1 cellular context compared by ENCODE assay signal in genomic region chr13:48492123-48493075, GRCh38.
TF ChIP-seq lines count a peak whose summit lies in the region.

No MANE protein-coding gene starts in this region.

TF ChIP-seq in GM12878, 131 proteins besides CTCF, POLR2A, EP300 and RAD21 (continued from another document and continues in another):
- no peak for TF ChIP-seq USF1 (IDR thresholded peaks at IDR 0.05; ENCODE audit: borderline replicate concordance, extremely low read length, insufficient read depth, low read depth, low read length)
- TF ChIP-seq MYC (IDR thresholded peaks at IDR 0.05; ENCODE audit: insufficient read depth, insufficient read length, insufficient replicate concordance, low read length, severe bottlenecking): no peak
- TF ChIP-seq ATF7 (IDR thresholded peaks at IDR 0.05; ENCODE audit: low read depth): peak; percentile 53; the same call in 1 of the 2 replicates
- TF ChIP-seq CHD2 (IDR thresholded peaks at IDR 0.05; ENCODE audit: borderline replicate concordance, low read depth, low read length): 0 out of 2 replicates have a peak, but pooled peaks have one; percentile 34
- TF ChIP-seq HDGF (IDR thresholded peaks at IDR 0.05): peak; percentile 68; the same call in 1 of the 2 replicates
- TF ChIP-seq RBBP5 (conservative IDR thresholded peaks at IDR 0.05): no peak
- TF ChIP-seq HDAC6 (IDR thresholded peaks at IDR 0.05; ENCODE audit: unreplicated experiment): no peak
- TF ChIP-seq MEF2B (IDR thresholded peaks at IDR 0.05; ENCODE audit: partially characterized antibody, poor library complexity, severe bottlenecking): no peak
- TF ChIP-seq E2F8 (IDR thresholded peaks at IDR 0.05; ENCODE audit: low read depth, partially characterized antibody): no peak
- TF ChIP-seq YY1 (IDR thresholded peaks at IDR 0.05; ENCODE audit: low read depth, low read length): no peak
- TF ChIP-seq SMAD1 (IDR thresholded peaks at IDR 0.05; ENCODE audit: low read depth, partially characterized antibody): no peak
- TF ChIP-seq ZBTB40 (IDR thresholded peaks at IDR 0.05; ENCODE audit: borderline replicate concordance): no peak
- TF ChIP-seq SIX5 (IDR thresholded peaks at IDR 0.05; ENCODE audit: low read depth, low read length, severe bottlenecking): no peak
- no peak for TF ChIP-seq BACH1 (IDR thresholded peaks at IDR 0.05; ENCODE audit: borderline replicate concordance)
- peak; percentile 68 for TF ChIP-seq NBN (IDR thresholded peaks at IDR 0.05)
- TF ChIP-seq KAT2A (conservative IDR thresholded peaks at IDR 0.05; ENCODE audit: control insufficient read depth, low read depth, low read length): no peak
- peak; percentile 52; the same call in 1 of the 2 replicates for TF ChIP-seq ZBED1 (IDR thresholded peaks at IDR 0.05; ENCODE audit: borderline replicate concordance)
- no peak for TF ChIP-seq CHD1 (IDR thresholded peaks at IDR 0.05; ENCODE audit: low read depth, low read length)
- no peak for TF ChIP-seq EZH2 (IDR thresholded peaks at IDR 0.05; ENCODE audit: borderline replicate concordance, control insufficient read depth, low read depth, low read length)
- TF ChIP-seq ATF3 (IDR thresholded peaks at IDR 0.05; ENCODE audit: borderline replicate concordance, extremely low read depth, low read depth, low read length): no peak
- TF ChIP-seq USF2 (IDR thresholded peaks at IDR 0.05; ENCODE audit: borderline replicate concordance, low read depth, low read length): no peak
- no peak for TF ChIP-seq ESRRA (IDR thresholded peaks at IDR 0.05; ENCODE audit: low read length)
- TF ChIP-seq IKZF2 (IDR thresholded peaks at IDR 0.05): peak; percentile 88 to 89
- TF ChIP-seq SREBF1 (IDR thresholded peaks at IDR 0.05; ENCODE audit: low read length): no peak
- no peak for TF ChIP-seq MYB (IDR thresholded peaks at IDR 0.05; ENCODE audit: borderline replicate concordance, low read depth, low read length)
- TF ChIP-seq PAX5 (IDR thresholded peaks at IDR 0.05; ENCODE audit: borderline replicate concordance, low read depth, low read length): peak; percentile 97
- TF ChIP-seq NR2C1 (IDR thresholded peaks at IDR 0.05): no peak
- peak; percentile 90 for TF ChIP-seq EED (IDR thresholded peaks at IDR 0.05; ENCODE audit: low read depth)
- TF ChIP-seq IRF3 (IDR thresholded peaks at IDR 0.05): no peak
- peak in 1 of 2 experiments; percentile 82; a peak in 2 of 3 replicates for TF ChIP-seq EGR1 (IDR thresholded peaks at IDR 0.05; ENCODE audit: borderline replicate concordance in 1 of 2, low read depth in 2 of 2, low read length in 2 of 2)
- TF ChIP-seq NFXL1 (IDR thresholded peaks at IDR 0.05; ENCODE audit: borderline replicate concordance): no peak
- TF ChIP-seq SPI1 (IDR thresholded peaks at IDR 0.05; ENCODE audit: borderline replicate concordance, insufficient read depth, low read depth, low read length): peak; percentile 32; the same call in 1 of the 2 replicates
- no peak for TF ChIP-seq WRNIP1 (IDR thresholded peaks at IDR 0.05; ENCODE audit: borderline replicate concordance, low read depth, low read length)
- TF ChIP-seq SP1 (IDR thresholded peaks at IDR 0.05; ENCODE audit: low read depth, low read length): peak; percentile 58
- no peak for TF ChIP-seq ZSCAN29 (IDR thresholded peaks at IDR 0.05)
- no peak for TF ChIP-seq PKNOX1 (IDR thresholded peaks at IDR 0.05)
- no peak for TF ChIP-seq ZBTB4 (CRISPR knock-in tag; IDR thresholded peaks at IDR 0.05)
- TF ChIP-seq JUNB (IDR thresholded peaks at IDR 0.05): 0 out of 2 replicates have a peak, but pooled peaks have one; percentile 5
- no peak for TF ChIP-seq NFYA (IDR thresholded peaks at IDR 0.05; ENCODE audit: borderline replicate concordance, low read depth, low read length)
- no peak for TF ChIP-seq SREBF2 (IDR thresholded peaks at IDR 0.05; ENCODE audit: low read length)
- TF ChIP-seq E4F1 (IDR thresholded peaks at IDR 0.05; ENCODE audit: borderline replicate concordance, partially characterized antibody): no peak
